ENCODE assay signal across 30 cellular contexts in the genomic region with DNA sequence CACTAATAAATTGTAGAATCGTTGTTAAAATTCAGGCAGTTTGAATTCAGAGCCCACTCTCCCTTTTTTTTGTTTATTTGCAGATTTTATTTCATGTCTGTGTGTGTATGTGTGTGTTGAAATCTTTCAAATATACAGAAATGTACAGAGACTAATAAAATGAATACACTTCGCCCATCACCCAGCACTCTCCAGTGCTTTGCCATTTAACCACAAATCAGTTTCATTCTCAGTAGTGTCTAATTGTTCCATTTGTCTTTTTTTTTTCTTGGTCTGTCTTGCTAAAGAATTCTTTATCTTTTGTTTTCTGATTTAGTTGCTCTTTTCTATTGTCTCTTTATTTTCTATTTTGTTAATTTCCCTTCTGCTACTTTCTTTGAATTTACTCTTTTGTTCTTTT.
"Had no signal": no experiment of that assay in that cellular context is flagged by ENCODE, and none has a peak within 500 bp of the region (broad histone marks: within the 10 kb centered on the region; RNA-seq: fewer than 3 reads in every experiment).

No MANE protein-coding gene starts in this region.

- H3K4me3 Mint-ChIP-seq: endodermal cell; mesothelial cell of epicardium; naive B cell; natural killer cell treated with Interleukin-12 subunit alpha and Interleukin-12 subunit beta and Interleukin-15 and Interleukin-18, amount 100 ng/mL, for 72 hours; neural progenitor cell; stimulated activated naive CD8-positive, alpha-beta T cell treated with anti-CD3 and anti-CD28 coated beads, Interleukin-15, amount 100 ng/mL, for 72 hours had no signal

- H3K27ac ChIP-seq: dorsolateral prefrontal cortex, epithelial cell of prostate, gastrocnemius medialis, neural progenitor cell, prostate gland, right atrium auricular region, suprapubic skin, transverse colon, upper lobe of right lung, uterus had no signal

- H3K27me3 ChIP-seq: dorsolateral prefrontal cortex, gastrocnemius medialis, neural progenitor cell, right atrium auricular region, suprapubic skin, transverse colon, upper lobe of right lung, uterus had no signal

- H3K36me3 Mint-ChIP-seq: mesothelial cell of epicardium; naive B cell; natural killer cell treated with Interleukin-12 subunit alpha and Interleukin-12 subunit beta and Interleukin-15 and Interleukin-18, amount 100 ng/mL, for 72 hours; neural progenitor cell had no signal

- H2AFZ ChIP-seq: neural progenitor cell had no signal

- H3K27ac Mint-ChIP-seq: endodermal cell; mesothelial cell of epicardium; natural killer cell treated with Interleukin-12 subunit alpha and Interleukin-12 subunit beta and Interleukin-15 and Interleukin-18, amount 100 ng/mL, for 72 hours; neural progenitor cell; stimulated activated naive CD8-positive, alpha-beta T cell treated with anti-CD3 and anti-CD28 coated beads, Interleukin-15, amount 100 ng/mL, for 72 hours had no signal

- H3K36me3 ChIP-seq: gastrocnemius medialis, neural progenitor cell, prostate gland, right atrium auricular region, suprapubic skin, transverse colon, upper lobe of right lung, uterus had no signal

- H3K4me1 Mint-ChIP-seq: mesothelial cell of epicardium had no signal

- DNase-seq: dorsolateral prefrontal cortex; effector CD4-positive, alpha-beta T cell; endodermal cell; foreskin fibroblast; gastrocnemius medialis; head of caudate nucleus; mesenchymal stem cell; mucosa of descending colon; naive B cell; stimulated activated CD4-positive, alpha-beta T cell treated with anti-CD3 and anti-CD28 coated beads, Interleukin-12 subunit alpha, Interleukin-12 subunit beta, amount 100 ng/mL, for 4 hours; stimulated activated CD4-positive, alpha-beta T cell treated with anti-CD3 and anti-CD28 coated beads, Interleukin-1b, Interleukin-23, amount 100 ng/mL, for 48 hours; stimulated activated CD4-positive, alpha-beta T cell treated with anti-CD3 and anti-CD28 coated beads, Interleukin-4, amount 100 ng/mL, for 1 hour; stimulated activated CD8-positive, alpha-beta memory T cell treated with anti-CD3 and anti-CD28 coated beads, Interleukin-4, amount 100 ng/mL, for 48 hours; stimulated activated naive CD8-positive, alpha-beta T cell treated with anti-CD3 and anti-CD28 coated beads, Interleukin-15, amount 100 ng/mL, for 72 hours; transverse colon; upper lobe of right lung; uterus had no signal

- H3K9ac ChIP-seq: neural progenitor cell had no signal

- H3K27me3 Mint-ChIP-seq: natural killer cell treated with Interleukin-12 subunit alpha and Interleukin-12 subunit beta and Interleukin-15 and Interleukin-18, amount 100 ng/mL, for 72 hours had no signal

- FAIRE-seq: colon, keratinocyte had no signal

- H3K4me3 ChIP-seq: dorsolateral prefrontal cortex, gastrocnemius medialis, mucosa of descending colon, neural progenitor cell, prostate gland, right atrium auricular region, smooth muscle cell, suprapubic skin, transverse colon, upper lobe of right lung, uterus had no signal

- H3K4me1 ChIP-seq: prostate gland, uterus had no signal

- H3K4me2 ChIP-seq: neural progenitor cell, smooth muscle cell had no signal

- H3K9me3 Mint-ChIP-seq: endodermal cell; mesothelial cell of epicardium; naive B cell; natural killer cell treated with Interleukin-12 subunit alpha and Interleukin-12 subunit beta and Interleukin-15 and Interleukin-18, amount 100 ng/mL, for 72 hours; neural progenitor cell; stimulated activated naive CD8-positive, alpha-beta T cell treated with anti-CD3 and anti-CD28 coated beads, Interleukin-15, amount 100 ng/mL, for 72 hours had no signal

- ATAC-seq: esophagus mucosa; gastrocnemius medialis; left lobe of liver; mucosa of descending colon; natural killer cell treated with Interleukin-12 subunit alpha and Interleukin-12 subunit beta and Interleukin-15 and Interleukin-18, amount 100 ng/mL, for 72 hours; sciatic nerve; stimulated activated naive CD8-positive, alpha-beta T cell treated with anti-CD3 and anti-CD28 coated beads, Interleukin-15, amount 100 ng/mL, for 72 hours; upper lobe of right lung had no signal

- H3K9me3 ChIP-seq: gastrocnemius medialis, mucosa of descending colon, prostate gland, right atrium auricular region, suprapubic skin, transverse colon, upper lobe of right lung, uterus had no signal
